Comparison of ENCODE assay signal across 8 cellular contexts in the genomic region with DNA sequence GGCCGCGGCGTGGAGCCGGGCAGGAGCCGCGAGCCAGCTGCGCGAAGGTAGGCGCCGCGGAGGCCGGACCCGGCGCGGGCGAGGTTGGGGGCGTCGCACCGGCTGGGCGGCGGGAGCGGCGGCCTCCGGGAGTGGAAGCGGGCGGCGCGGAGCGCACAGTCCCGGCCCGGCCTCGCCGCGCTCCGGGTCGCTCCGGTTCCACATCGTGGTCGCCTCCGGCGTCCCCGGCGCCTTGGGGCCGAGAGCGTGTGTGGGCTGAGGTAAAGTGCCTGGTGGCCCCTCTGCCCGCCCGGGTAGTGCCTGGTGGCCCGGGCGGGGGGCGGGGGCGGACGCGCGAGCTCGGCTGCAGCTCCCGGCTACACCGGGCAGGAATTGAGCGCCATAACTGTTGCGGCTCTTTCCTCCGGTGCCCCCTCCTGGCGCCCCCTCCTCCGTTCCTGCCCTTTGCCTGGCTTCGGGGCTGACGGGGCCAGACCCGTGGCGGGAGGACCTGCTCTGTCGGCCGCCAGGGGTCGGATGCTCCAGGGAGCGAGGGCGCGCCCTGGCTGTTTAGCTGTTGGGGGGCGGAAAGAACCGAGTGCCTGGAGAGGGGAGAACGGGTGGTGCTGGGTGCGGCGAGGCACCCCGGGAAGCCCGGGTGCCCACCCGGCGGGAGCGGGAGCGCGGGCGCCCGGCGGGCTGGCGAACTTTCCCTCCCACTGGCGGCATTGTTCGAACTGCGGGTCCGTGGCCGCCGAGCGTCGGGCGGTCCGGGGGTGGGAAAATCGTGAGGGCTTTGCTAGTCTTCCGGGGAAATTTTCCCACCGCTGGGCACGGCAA. TPM values are rescaled to one million over a fixed set of nuclear protein-coding genes. Genes with fewer than 3 reads are reported as not detected.
DNase-seq lines count a peak whose midpoint lies in the region; ATAC-seq and TF ChIP-seq lines count a peak whose summit lies in the region.

No MANE protein-coding gene starts in this region.

- peak overlapping the region; percentile 95 for H3K4me3 Mint-ChIP-seq in type B pancreatic cell

- intact Hi-C loops in mucosa of descending colon (cut with DNase I, micrococcal nuclease) = no loop called here

- no peaks in the 10 kb centered on the region for H3K4me1 ChIP-seq in BE2C
- no peaks in the 10 kb centered on the region for H3K4me1 ChIP-seq in mucosa of descending colon (ENCODE audit: low read depth)

- no peaks in the 10 kb centered on the region for H3K9me3 ChIP-seq in BE2C
- H3K9me3 ChIP-seq in MG63 = no peaks in the 10 kb centered on the region
- no peaks in the 10 kb centered on the region for H3K9me3 ChIP-seq in mucosa of descending colon

- peak overlapping the region; percentile 66 for H3K4me3 ChIP-seq in BE2C (ENCODE audit: low read depth, low read length)
- peak overlapping the region; percentile 62 for H3K4me3 ChIP-seq in MG63
- H3K4me3 ChIP-seq in mucosa of descending colon = peak overlapping the region; percentile 36

- DNase-seq in BE2C = peak; percentile 73
- peak; percentile 48 for DNase-seq in MG63
- peak; percentile 32 for DNase-seq in activated CD4-positive, CD25-positive, alpha-beta regulatory T cell treated with anti-CD3 and anti-CD28 coated beads, Interleukin-2, amount 50 U/mL, for 72 hours
- peak; percentile 25 for DNase-seq in epidermal melanocyte (ENCODE audit: insufficient read length, low spot score)
- DNase-seq in mucosa of descending colon = peak; percentile 40 to 62 (median 60)
- peak; percentile 71 for DNase-seq in type B pancreatic cell (ENCODE audit: extremely low spot score, unreplicated experiment)

- no peaks in the 10 kb centered on the region for H3K36me3 Mint-ChIP-seq in type B pancreatic cell

- ATAC-seq in GM19023 (IDR thresholded peaks at IDR 0.05; ENCODE audit: unreplicated experiment) = peak; percentile 60
- peak; percentile 64 for ATAC-seq in mucosa of descending colon
- no peak for ATAC-seq in HG03457 (IDR thresholded peaks at IDR 0.05; ENCODE audit: unreplicated experiment)

- TF ChIP-seq CTCF in BE2C (IDR thresholded peaks at IDR 0.05; ENCODE audit: low read depth, low read length) = peak; percentile 49
- TF ChIP-seq CTCF in mucosa of descending colon (IDR thresholded peaks at IDR 0.05) = no peak
- TF ChIP-seq CTCF in type B pancreatic cell (conservative IDR thresholded peaks at IDR 0.05) = peak; percentile 73

- H3K27me3 Mint-ChIP-seq in type B pancreatic cell = no peaks in the 10 kb centered on the region

- H3K36me3 ChIP-seq in BE2C = no peaks in the 10 kb centered on the region
- no peaks in the 10 kb centered on the region for H3K36me3 ChIP-seq in MG63
- no peaks in the 10 kb centered on the region for H3K36me3 ChIP-seq in mucosa of descending colon (ENCODE audit: low read depth)

- H3K9me3 Mint-ChIP-seq in type B pancreatic cell = no peaks in the 10 kb centered on the region

- H3K27me3 ChIP-seq in BE2C = no peaks in the 10 kb centered on the region
- H3K27me3 ChIP-seq in MG63 = no peaks in the 10 kb centered on the region

- no peaks in the 10 kb centered on the region for H3K4me1 Mint-ChIP-seq in type B pancreatic cell (ENCODE audit: unreplicated experiment)

- peak overlapping the region; percentile 93 for H3K27ac Mint-ChIP-seq in type B pancreatic cell

RNA-seq across cellular contexts. Expression of gene JADE3, which starts 0.7 kb away (rescaled TPM):
- 4.7 TPM for polyA plus RNA-seq in BE2C (2012; ENCODE audit: insufficient read depth, insufficient read length, low read depth)
- total RNA-seq in MG63 (2014; rRNA removed; shearing (Covaris generic); ENCODE audit: low replicate concordance) = 7.9 and 8.5 TPM in 2 replicates
- total RNA-seq in mucosa of descending colon (1 to 10 TPM; 4.7 to 8.0 (median 5.2) TPM), type B pancreatic cell (ENCODE audit: low replicate concordance) (17.0 and 21.1 TPM in 2 replicates)
